Comparison of ENCODE assay signal across 27 cellular contexts in the genomic region with DNA sequence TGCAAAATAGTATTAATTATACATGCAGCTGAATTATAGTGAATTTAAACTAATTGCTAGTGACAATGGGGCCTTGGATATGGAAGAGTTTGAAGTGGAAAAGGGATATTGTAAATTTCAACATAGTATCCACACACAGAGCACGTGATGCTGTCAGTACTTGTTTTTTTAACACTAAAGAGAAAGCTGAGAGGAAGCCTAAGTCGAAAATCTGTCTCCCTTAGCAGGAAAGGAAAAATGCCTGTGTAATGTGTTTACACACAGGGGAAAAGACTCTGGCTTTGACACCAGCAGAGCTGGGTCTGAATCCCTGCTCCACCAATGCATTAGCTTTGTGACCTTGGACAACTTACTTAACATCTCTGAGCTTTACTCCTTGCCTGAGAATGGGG. TPM values are rescaled to one million over a fixed set of nuclear protein-coding genes. Genes with fewer than 3 reads are reported as not detected.
DNase-seq lines count a peak whose midpoint lies in the region; ATAC-seq and TF ChIP-seq lines count a peak whose summit lies in the region.
"Had no signal": no experiment of that assay in that cellular context is flagged by ENCODE, and none has a peak within 500 bp of the region (broad histone marks: within the 10 kb centered on the region; RNA-seq: fewer than 3 reads in every experiment).

No MANE protein-coding gene starts in this region.

- peak overlapping the region; percentile 84 for H3K27ac Mint-ChIP-seq in MCF 10A (ENCODE audit: low read depth, unreplicated experiment)
- H3K27ac Mint-ChIP-seq: dendritic cell treated with granulocyte-macrophage colony-stimulating factor and Interleukin-4, amounts not matched to agents 40 ng/mL and 50 ng/mL, for 4 days had no signal

- 59% methylated on average over 2 of the region's 2 CpGs for WGBS in mammary epithelial cell (ENCODE audit: low coverage, missing lambda C conversion rate)
- WGBS in smooth muscle cell (ENCODE audit: low lambda C conversion rate): 59% methylated on average over 2 of the region's 2 CpGs

- no peak overlapping the region for H3K4me3 Mint-ChIP-seq in MCF 10A (ENCODE audit: unreplicated experiment)
- H3K4me3 Mint-ChIP-seq: brain; dendritic cell treated with granulocyte-macrophage colony-stimulating factor and Interleukin-4, amounts not matched to agents 40 ng/mL and 50 ng/mL, for 4 days; naive B cell had no signal

- intact Hi-C loops in MCF 10A (cut with micrococcal nuclease) (no loop called here), mammary epithelial cell (cut with micrococcal nuclease) (no loop called here)

- no peaks in the 10 kb centered on the region for H3K27me3 ChIP-seq in mammary epithelial cell (ENCODE audit: insufficient read depth, low read length)
- no peaks in the 10 kb centered on the region for H3K27me3 ChIP-seq in adipocyte (replicated peaks; ENCODE audit: control insufficient read depth, insufficient read depth, low read length)
- no peaks in the 10 kb centered on the region for H3K27me3 ChIP-seq in smooth muscle cell (ENCODE audit: low read depth)
- H3K27me3 ChIP-seq: BLaER1 treated with 17β-estradiol and CSF1 and Interleukin-3, amounts not matched to agents 10 nM and 100 nM; MG63; vagina had no signal

- POLR2A ChIA-PET in MCF 10A (lab: Yijun Ruan, JAX): interaction anchor here (0.9 kb wide), 1 partner anchor 13 kb away, joined by 4 read pairs; no protein-coding TSS in a partner anchor

- H3K9me3 ChIP-seq in mammary epithelial cell (replicated peaks; ENCODE audit: insufficient read depth, low read length) (no peaks in the 10 kb centered on the region), adipocyte (ENCODE audit: control insufficient read depth, low read length) (no peaks in the 10 kb centered on the region), smooth muscle cell (replicated peaks; ENCODE audit: low read depth) (no peaks in the 10 kb centered on the region)
- H3K9me3 ChIP-seq: A549; BLaER1 treated with 17β-estradiol and CSF1 and Interleukin-3, amounts not matched to agents 10 nM and 100 nM; lower lobe of right lung; MG63; vagina had no signal

- no peak for TF ChIP-seq CTCF in MCF 10A (IDR thresholded peaks at IDR 0.05; ENCODE audit: unreplicated experiment)
- TF ChIP-seq CTCF in mammary epithelial cell (conservative IDR thresholded peaks at IDR 0.05 in 1 of 2, IDR thresholded peaks at IDR 0.05 in 1 of 2; ENCODE audit: extremely low read depth in 1 of 2, insufficient read depth in 1 of 2, low read depth in 1 of 2, low read length in 2 of 2): no peak
- no peak for TF ChIP-seq CTCF in fibroblast of the aortic adventitia (IDR thresholded peaks at IDR 0.05; ENCODE audit: insufficient read depth, low read length)
- no peak for TF ChIP-seq CTCF in smooth muscle cell (IDR thresholded peaks at IDR 0.05; ENCODE audit: borderline replicate concordance, insufficient read depth, poor library complexity, severe bottlenecking)

- H3K27me3 Mint-ChIP-seq in MCF 10A (ENCODE audit: insufficient read depth, unreplicated experiment): no peaks in the 10 kb centered on the region
- H3K27me3 Mint-ChIP-seq: brain; dendritic cell treated with granulocyte-macrophage colony-stimulating factor and Interleukin-4, amounts not matched to agents 40 ng/mL and 50 ng/mL, for 4 days; naive B cell had no signal

- peaks cover 8% of the 10 kb centered on the region for H3F3A ChIP-seq in smooth muscle cell (ENCODE audit: low read depth)

- BruUV-seq in MCF 10A (replicated peaks; lab: Mats Ljungman, UMichigan): no TSS peak
- BruUV-seq in mammary epithelial cell (replicated peaks; lab: Mats Ljungman, UMichigan): no TSS peak

- H3K79me2 ChIP-seq in mammary epithelial cell (ENCODE audit: insufficient read depth, low read length) (no peaks in the 10 kb centered on the region), smooth muscle cell (ENCODE audit: low read depth) (no peaks in the 10 kb centered on the region)

- no peaks in the 10 kb centered on the region for H3K9me3 Mint-ChIP-seq in MCF 10A (ENCODE audit: unreplicated experiment)
- H3K9me3 Mint-ChIP-seq: brain; dendritic cell treated with granulocyte-macrophage colony-stimulating factor and Interleukin-4, amounts not matched to agents 40 ng/mL and 50 ng/mL, for 4 days; naive B cell had no signal

- H3K27ac ChIP-seq in mammary epithelial cell (ENCODE audit: insufficient read depth, low read depth, low read length): no peak overlapping the region
- H3K27ac ChIP-seq in smooth muscle cell (ENCODE audit: low read depth): peak overlapping the region; percentile 58
- H3K27ac ChIP-seq: A549; BLaER1 treated with 17β-estradiol and CSF1 and Interleukin-3, amounts not matched to agents 10 nM and 100 nM; lower lobe of right lung; skin epidermis; vagina had no signal

- H3K36me3 ChIP-seq in mammary epithelial cell (ENCODE audit: insufficient read depth, low read length) (peaks cover 50% of the 10 kb centered on the region), adipocyte (ENCODE audit: control insufficient read depth, insufficient read depth, low read length, severe bottlenecking) (peaks cover 100% of the 10 kb centered on the region), smooth muscle cell (ENCODE audit: low read depth) (peaks cover 10% of the 10 kb centered on the region)

- H3K36me3 Mint-ChIP-seq in MCF 10A (ENCODE audit: insufficient read depth, unreplicated experiment): peaks cover 94% of the 10 kb centered on the region

- no peak overlapping the region for H3K4me3 ChIP-seq in mammary epithelial cell (replicated peaks in 1 of 3; ENCODE audit: insufficient read depth in 1 of 3, low read depth in 2 of 3, low read length in 3 of 3)
- no peak overlapping the region for H3K4me3 ChIP-seq in adipocyte (ENCODE audit: low read length)
- no peak overlapping the region for H3K4me3 ChIP-seq in fibroblast of the aortic adventitia (ENCODE audit: low read depth, low read length)
- no peak overlapping the region for H3K4me3 ChIP-seq in smooth muscle cell
- H3K4me3 ChIP-seq: A549; BLaER1 treated with 17β-estradiol and CSF1 and Interleukin-3, amounts not matched to agents 10 nM and 100 nM; lower lobe of right lung; MG63; skin epidermis; vagina had no signal

- in situ Hi-C loops in mammary epithelial cell (cut with MboI; ENCODE audit: low sequenced_read_pairs in 2 of 2): no loop called here

- H3K9ac ChIP-seq in mammary epithelial cell (ENCODE audit: insufficient read depth, low read length) (no peak overlapping the region), adipocyte (ENCODE audit: low read length) (no peak overlapping the region), smooth muscle cell (ENCODE audit: low read depth) (no peak overlapping the region)
- H3K9ac ChIP-seq: BLaER1 treated with 17β-estradiol and CSF1 and Interleukin-3, amounts not matched to agents 10 nM and 100 nM had no signal

- ATAC-seq in HG03439 (IDR thresholded peaks at IDR 0.05; ENCODE audit: unreplicated experiment) (no peak), HG02973 (IDR thresholded peaks at IDR 0.05; ENCODE audit: unreplicated experiment) (no peak)
- ATAC-seq: A549, lower lobe of right lung had no signal

- dilution Hi-C loops in mammary epithelial cell (cut with HindIII; ENCODE audit: low sequenced_read_pairs): no loop called here

- peaks cover 8% of the 10 kb centered on the region for H3K4me1 ChIP-seq in mammary epithelial cell (ENCODE audit: insufficient read depth, low read length)
- peaks cover 5% of the 10 kb centered on the region for H3K4me1 ChIP-seq in adipocyte (ENCODE audit: control insufficient read depth, insufficient read depth, low read length)
- H3K4me1 ChIP-seq in smooth muscle cell (ENCODE audit: low read depth): no peaks in the 10 kb centered on the region
- H3K4me1 ChIP-seq: A549, lower lobe of right lung, vagina had no signal

- H3K4me2 ChIP-seq in mammary epithelial cell (ENCODE audit: insufficient read depth, low read depth, low read length) (no peak overlapping the region), smooth muscle cell (no peak overlapping the region)
- H3K4me2 ChIP-seq: A549; BLaER1 treated with 17β-estradiol and CSF1 and Interleukin-3, amounts not matched to agents 10 nM and 100 nM had no signal

- CTCF ChIA-PET in MCF 10A (lab: Yijun Ruan, JAX): interaction anchor here (4.6 kb wide), 1 partner anchor 12 kb away, joined by 16 read pairs; no protein-coding TSS in a partner anchor
- CTCF ChIA-PET in mammary epithelial cell (lab: Charles Lee; ENCODE audit: low non-redundant PET): no interaction called here

- H4K20me1 ChIP-seq in mammary epithelial cell (ENCODE audit: insufficient read depth, low read length) (peaks cover 4% of the 10 kb centered on the region), smooth muscle cell (ENCODE audit: low read depth) (no peaks in the 10 kb centered on the region)

- H2AFZ ChIP-seq in mammary epithelial cell (ENCODE audit: low read depth, low read length) (no peak overlapping the region), smooth muscle cell (ENCODE audit: low read depth) (no peak overlapping the region)

- peaks cover 6% of the 10 kb centered on the region for H3K4me1 Mint-ChIP-seq in MCF 10A (ENCODE audit: insufficient read depth, unreplicated experiment)
- H3K4me1 Mint-ChIP-seq: brain, naive B cell had no signal

- no peak for DNase-seq in MCF 10A (ENCODE audit: unreplicated experiment)
- DNase-seq in mammary epithelial cell: no peak
- peak; percentile 24 for DNase-seq in adipocyte (ENCODE audit: low read depth)
- DNase-seq in fibroblast of the aortic adventitia (ENCODE audit: low read depth): peak; percentile 11
- no peak for DNase-seq in smooth muscle cell (lab: John Stamatoyannopoulos, UW; ENCODE audit: unreplicated experiment)
- DNase-seq in NCI-H2171 treated with DMSO at 0.1 percent for 48 hours (lab: John Stamatoyannopoulos, UW): no peak
- DNase-seq: activated naive CD4-positive, alpha-beta T cell treated with Interleukin-2 at 50 U/mL for 16 hours; erythroblast; glutamatergic neuron; GOT3; lower lobe of right lung; MG63; naive B cell; NCI-H146; NCI-H82; SIG-M5; stimulated activated CD4-positive, alpha-beta T cell treated with anti-CD3 and anti-CD28 coated beads, Interleukin-4, amount 100 ng/mL, for 1 hour; substantia nigra had no signal

RNA-seq across cellular contexts. Expression of gene PCSK9, which starts 42.6 kb away (rescaled TPM):
- not detected in 2 replicates for total RNA-seq in MCF 10A (2022)
- 10 to 100 TPM in 1 of 2 donors, under 1 TPM in 1; 0.67 to 75.0 TPM for total RNA-seq in mammary epithelial cell
- 52.1 TPM for polyA plus RNA-seq in mammary epithelial cell
- polyA minus RNA-seq in mammary epithelial cell: 39.9 TPM
- total RNA-seq in fibroblast of the aortic adventitia (ENCODE audit: low replicate concordance): 1.1 and 2.5 TPM in 2 replicates
- total RNA-seq in smooth muscle cell: 0.18 TPM in 1 of 2 replicates, not detected in the other
- 0.47 and 0.70 TPM in 2 replicates for polyA plus RNA-seq in smooth muscle cell
- total RNA-seq: T-helper 1 cell treated with Interleukin-12 subunit alpha and Interleukin-12 subunit beta and Interleukin-4 antibody, amounts not matched to agents 30 ng/mL and 1 ng/mL, for 36 hours had no signal

Comparison
In these comparisons a context has a peak if more than half of its experiments do, and no peak if none do; other contexts are left out.
1. DNase-seq: peak in adipocyte (single experiment) and fibroblast of the aortic adventitia (single experiment); none in MCF 10A (single experiment), mammary epithelial cell (single experiment), smooth muscle cell (single experiment) and NCI-H2171 treated with DMSO at 0.1 percent for 48 hours (single experiment).